Comparison of ENCODE assay signal across 21 cellular contexts in the genomic region with DNA sequence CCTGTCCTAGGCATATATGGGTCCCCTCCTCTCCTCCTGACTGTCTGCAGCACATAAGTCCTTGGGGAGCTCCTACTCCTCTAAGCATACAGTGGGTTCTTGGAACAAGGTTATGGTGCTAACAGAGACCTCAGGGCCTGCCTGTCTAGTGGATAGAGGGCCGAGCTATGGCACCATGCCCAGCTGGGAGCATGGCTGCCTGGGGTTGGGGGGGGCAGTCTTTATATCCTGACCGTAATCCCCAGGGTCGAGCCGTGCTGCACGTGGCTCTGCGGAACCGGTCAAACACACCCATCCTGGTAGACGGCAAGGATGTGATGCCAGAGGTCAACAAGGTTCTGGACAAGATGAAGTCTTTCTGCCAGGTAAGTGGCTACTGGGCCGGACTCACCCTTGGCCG. TPM values are rescaled to one million over a fixed set of nuclear protein-coding genes. Genes with fewer than 3 reads are reported as not detected.
DNase-seq lines count a peak whose midpoint lies in the region; ATAC-seq, FAIRE-seq and TF ChIP-seq lines count a peak whose summit lies in the region.
"Had no signal": no experiment of that assay in that cellular context is flagged by ENCODE, and none has a peak within 500 bp of the region (broad histone marks: within the 10 kb centered on the region; RNA-seq: fewer than 3 reads in every experiment).

No MANE protein-coding gene starts in this region.

- CTCF ChIA-PET in activated naive CD4-positive, alpha-beta T cell treated with anti-CD3 and anti-CD28 coated beads, Interleukin-2, amount 10 ng/mL, durations not matched to agents 7 days and 5 days (lab: Charles Lee): interaction anchor here (0.6 to 1.2 kb wide), 3 partner anchors 15 to 64 kb away, joined by 3 to 4 read pairs (median 3); no protein-coding TSS in a partner anchor
- CTCF ChIA-PET in Calu3 (lab: Charles Lee): interaction anchor here (0.6 kb wide), 1 partner anchor 458 kb away, joined by 7 read pairs; no protein-coding TSS in a partner anchor

- in situ Hi-C loops in GM13976 (cut with MboI; ENCODE audit: low sequenced_read_pairs, unreplicated experiment): no loop called here

- no TSS peak for BruUV-seq in Calu3 (replicated peaks; lab: Mats Ljungman, UMichigan)

- H3K9me3 Mint-ChIP-seq in activated naive CD4-positive, alpha-beta T cell treated with anti-CD3 and anti-CD28 coated beads, Interleukin-2, amount 10 ng/mL, durations not matched to agents 7 days and 5 days: no peaks in the 10 kb centered on the region
- no peaks in the 10 kb centered on the region for H3K9me3 Mint-ChIP-seq in Calu3 (ENCODE audit: low read depth, unreplicated experiment)
- H3K9me3 Mint-ChIP-seq in activated T-helper 17 cell treated with anti-CD3 and anti-CD28 coated beads, Interleukin-2, amount 50 U/mL, for 72 hours: no peaks in the 10 kb centered on the region
- H3K9me3 Mint-ChIP-seq: activated naive CD4-positive, alpha-beta T cell treated with anti-CD3 and anti-CD28 coated beads, Interleukin-2, amount 50 U/mL, for 72 hours; effector memory CD8-positive, alpha-beta T cell had no signal

- ATAC-seq in activated T-helper 17 cell treated with anti-CD3 and anti-CD28 coated beads, Interleukin-2, amount 50 U/mL, for 72 hours (replicated peaks): no peak
- ATAC-seq in pancreas (no peak), HG03139 (IDR thresholded peaks at IDR 0.05; ENCODE audit: unreplicated experiment) (no peak)
- ATAC-seq: activated CD4-positive, CD25-positive, alpha-beta regulatory T cell treated with anti-CD3 and anti-CD28 coated beads, Interleukin-2, amount 50 U/mL, for 24 hours; activated naive CD4-positive, alpha-beta T cell treated with anti-CD3 and anti-CD28 coated beads, Interleukin-2, amount 50 U/mL, for 72 hours; body of pancreas; effector memory CD8-positive, alpha-beta T cell; HCT116 had no signal

- intact Hi-C loops in Calu3 (cut with micrococcal nuclease; ENCODE audit: unreplicated experiment): no loop called here
- intact Hi-C loops in pancreas (cut with DNase I): no loop called here

- H3K4me3 Mint-ChIP-seq in activated naive CD4-positive, alpha-beta T cell treated with anti-CD3 and anti-CD28 coated beads, Interleukin-2, amount 10 ng/mL, durations not matched to agents 7 days and 5 days: peak overlapping the region; percentile 100
- H3K4me3 Mint-ChIP-seq in Calu3 (ENCODE audit: low read depth, unreplicated experiment): no peak overlapping the region
- H3K4me3 Mint-ChIP-seq in activated T-helper 17 cell treated with anti-CD3 and anti-CD28 coated beads, Interleukin-2, amount 50 U/mL, for 72 hours: peak overlapping the region; percentile 97

- H3K9me3 ChIP-seq in osteoblast (ENCODE audit: low read depth, low read length) (no peaks in the 10 kb centered on the region), pancreas (no peaks in the 10 kb centered on the region)
- H3K9me3 ChIP-seq: body of pancreas, prostate gland had no signal

- peaks cover 33% of the 10 kb centered on the region for H4K20me1 ChIP-seq in osteoblast (ENCODE audit: insufficient read depth, low read length)

- TF ChIP-seq CTCF in Calu3 (IDR thresholded peaks at IDR 0.05; ENCODE audit: unreplicated experiment) (no peak), osteoblast (IDR thresholded peaks at IDR 0.05; ENCODE audit: extremely low read depth, low read depth, low read length) (no peak), pancreas (IDR thresholded peaks at IDR 0.05) (no peak), GM13976 (IDR thresholded peaks at IDR 0.05; ENCODE audit: borderline replicate concordance, control extremely low read depth, extremely low read depth, insufficient read depth, missing control alignments) (no peak)

- H3K4me3 ChIP-seq in osteoblast (ENCODE audit: insufficient read depth, low read length) (no peak overlapping the region), pancreas (no peak overlapping the region)
- H3K4me3 ChIP-seq: body of pancreas, prostate gland, smooth muscle cell had no signal

- H3K27me3 Mint-ChIP-seq in activated naive CD4-positive, alpha-beta T cell treated with anti-CD3 and anti-CD28 coated beads, Interleukin-2, amount 10 ng/mL, durations not matched to agents 7 days and 5 days: no peaks in the 10 kb centered on the region
- H3K27me3 Mint-ChIP-seq in Calu3 (ENCODE audit: unreplicated experiment): no peaks in the 10 kb centered on the region
- no peaks in the 10 kb centered on the region for H3K27me3 Mint-ChIP-seq in activated T-helper 17 cell treated with anti-CD3 and anti-CD28 coated beads, Interleukin-2, amount 50 U/mL, for 72 hours
- H3K27me3 Mint-ChIP-seq: effector memory CD8-positive, alpha-beta T cell had no signal

- peak overlapping the region; percentile 64 for H3K27ac Mint-ChIP-seq in activated naive CD4-positive, alpha-beta T cell treated with anti-CD3 and anti-CD28 coated beads, Interleukin-2, amount 10 ng/mL, durations not matched to agents 7 days and 5 days
- peak overlapping the region; percentile 23 for H3K27ac Mint-ChIP-seq in Calu3 (ENCODE audit: unreplicated experiment)
- H3K27ac Mint-ChIP-seq in activated T-helper 17 cell treated with anti-CD3 and anti-CD28 coated beads, Interleukin-2, amount 50 U/mL, for 72 hours: peak overlapping the region; percentile 94

- H3K4me1 ChIP-seq in osteoblast (ENCODE audit: insufficient read depth, low read length) (peaks cover 15% of the 10 kb centered on the region), pancreas (peaks cover 0 to 10% (median 0%) of the 10 kb centered on the region in 3 donors)
- H3K4me1 ChIP-seq: prostate gland had no signal

- peaks cover 49% of the 10 kb centered on the region for H3K79me2 ChIP-seq in osteoblast (ENCODE audit: insufficient read depth, low read length)

- H2AFZ ChIP-seq in osteoblast (ENCODE audit: low read length): no peak overlapping the region

- H3K27me3 ChIP-seq in osteoblast (ENCODE audit: insufficient read depth, low read length) (no peaks in the 10 kb centered on the region), pancreas (no peaks in the 10 kb centered on the region)
- H3K27me3 ChIP-seq: body of pancreas had no signal

- H3K36me3 ChIP-seq in osteoblast (ENCODE audit: insufficient read depth, low read length) (peaks cover 43% of the 10 kb centered on the region), pancreas (peaks cover 0 to 21% (median 0%) of the 10 kb centered on the region in 3 donors)

- H3K27ac ChIP-seq in osteoblast (ENCODE audit: low read depth, low read length): no peak overlapping the region
- H3K27ac ChIP-seq in pancreas: no peak overlapping the region
- H3K27ac ChIP-seq: body of pancreas, prostate gland had no signal

- peaks cover 68% of the 10 kb centered on the region for H3K4me1 Mint-ChIP-seq in activated naive CD4-positive, alpha-beta T cell treated with anti-CD3 and anti-CD28 coated beads, Interleukin-2, amount 10 ng/mL, durations not matched to agents 7 days and 5 days
- H3K4me1 Mint-ChIP-seq in Calu3 (ENCODE audit: low read depth, unreplicated experiment): peaks cover 24% of the 10 kb centered on the region
- peaks cover 23% of the 10 kb centered on the region for H3K4me1 Mint-ChIP-seq in activated T-helper 17 cell treated with anti-CD3 and anti-CD28 coated beads, Interleukin-2, amount 50 U/mL, for 72 hours

- H3K4me2 ChIP-seq in osteoblast (ENCODE audit: insufficient read depth, low read length): no peak overlapping the region
- H3K4me2 ChIP-seq: smooth muscle cell had no signal

- FAIRE-seq in pancreas (lab: Jason Lieb, UNC): no peak

- WGBS in pancreas, 2 donors: 86 to 88% methylated on average over 10 of the region's 10 CpGs

- no peak for DNase-seq in activated naive CD4-positive, alpha-beta T cell treated with anti-CD3 and anti-CD28 coated beads, Interleukin-2, amount 10 ng/mL, durations not matched to agents 7 days and 5 days
- DNase-seq in activated naive CD4-positive, alpha-beta T cell treated with Interleukin-2 at 50 U/mL for 16 hours: no peak
- DNase-seq in Calu3 (no peak), osteoblast (ENCODE audit: insufficient read length, low spot score, missing footprints) (peak; percentile 43), pancreas (no peak), GM13976 (ENCODE audit: low spot score) (no peak)
- DNase-seq: activated CD8-positive, alpha-beta memory T cell treated with anti-CD3 and anti-CD28 coated beads, Interleukin-2, amount 50 U/mL, for 4 hours; body of pancreas; effector memory CD8-positive, alpha-beta T cell; EL; mesenchymal stem cell; NCI-H1436 treated with DMSO at 0.1 percent for 48 hours; NCI-H524 treated with DMSO at 0.1 percent for 48 hours; stimulated activated CD4-positive, alpha-beta T cell treated with anti-CD3 and anti-CD28 coated beads, Interleukin-2, amount 100 ng/mL, for 48 hours had no signal

- peaks cover 50% of the 10 kb centered on the region for H3K36me3 Mint-ChIP-seq in activated naive CD4-positive, alpha-beta T cell treated with anti-CD3 and anti-CD28 coated beads, Interleukin-2, amount 10 ng/mL, durations not matched to agents 7 days and 5 days
- peaks cover 72% of the 10 kb centered on the region for H3K36me3 Mint-ChIP-seq in Calu3 (ENCODE audit: insufficient read depth, unreplicated experiment)
- H3K36me3 Mint-ChIP-seq in activated T-helper 17 cell treated with anti-CD3 and anti-CD28 coated beads, Interleukin-2, amount 50 U/mL, for 72 hours (ENCODE audit: low read depth): peaks cover 7% of the 10 kb centered on the region

RNA-seq across cellular contexts. Expression of gene GPI, which starts 3.3 kb away (rescaled TPM):
- 353 and 375 TPM in 2 replicates for total RNA-seq in Calu3 (2022)
- total RNA-seq in activated T-helper 17 cell treated with anti-CD3 and anti-CD28 coated beads, Interleukin-2, amount 50 U/mL, for 72 hours: 1,000 to 10,000 TPM in 1 of 2 donors, 100 to 1,000 TPM in 1; 862 to 1,104 TPM
- total RNA-seq in osteoblast: 122 and 133 TPM in 2 replicates
- total RNA-seq in pancreas: 100 to 1,000 TPM in 2 of 6 donors, 10 to 100 TPM in 4; 50.5 to 119 (median 70.9) TPM
- 10 to 100 TPM; 51.1 to 73.0 TPM for polyA plus RNA-seq in pancreas

RNA-seq across cellular contexts. Expression of gene PDCD2L, which starts 35.9 kb away (rescaled TPM):
- total RNA-seq in Calu3 (2022): 29.3 and 35.7 TPM in 2 replicates
- total RNA-seq in activated T-helper 17 cell treated with anti-CD3 and anti-CD28 coated beads, Interleukin-2, amount 50 U/mL, for 72 hours: 10 to 100 TPM; 11.9 to 30.4 TPM
- total RNA-seq in osteoblast: 9.4 and 10.5 TPM in 2 replicates
- 1 to 10 TPM; 4.2 to 8.3 (median 5.5) TPM for total RNA-seq in pancreas
- polyA plus RNA-seq in pancreas: 10 to 100 TPM; 10.8 to 11.2 TPM

RNA-seq across cellular contexts. Expression of gene UBA2, which starts 59.8 kb away (rescaled TPM):
- total RNA-seq in Calu3 (2022) (137 and 158 TPM in 2 replicates), osteoblast (112 and 121 TPM in 2 replicates), pancreas (10 to 100 TPM; 31.0 to 42.1 (median 37.5) TPM)
- total RNA-seq in activated T-helper 17 cell treated with anti-CD3 and anti-CD28 coated beads, Interleukin-2, amount 50 U/mL, for 72 hours: 100 to 1,000 TPM; 125 to 159 TPM
- polyA plus RNA-seq in pancreas: 10 to 100 TPM; 22.7 to 38.8 TPM

Comparison
In these comparisons a context has a peak if more than half of its experiments do, and no peak if none do; other contexts are left out.
1. H3K27ac Mint-ChIP-seq: peak in every context shown above with its lines; median percentile 94 in activated T-helper 17 cell treated with anti-CD3 and anti-CD28 coated beads, Interleukin-2, amount 50 U/mL, for 72 hours; 64 in activated naive CD4-positive, alpha-beta T cell treated with anti-CD3 and anti-CD28 coated beads, Interleukin-2, amount 10 ng/mL, durations not matched to agents 7 days and 5 days; 23 in Calu3.